Comparison of ENCODE assay signal across 7 cellular contexts in genomic region chr15:67033521-67033920, GRCh38. TPM values are rescaled to one million over a fixed set of nuclear protein-coding genes. Genes with fewer than 3 reads are reported as not detected.
DNase-seq lines count a peak whose midpoint lies in the region; ATAC-seq and TF ChIP-seq lines count a peak whose summit lies in the region.

No MANE protein-coding gene starts in this region.

- H3K27me3 Mint-ChIP-seq in stimulated activated naive CD8-positive, alpha-beta T cell treated with anti-CD3 and anti-CD28 coated beads, Interleukin-15, amount 100 ng/mL, for 72 hours: peaks cover 9% of the 10 kb centered on the region

- H3K27ac ChIP-seq in mammary epithelial cell (ENCODE audit: insufficient read depth, low read depth, low read length) (no peak overlapping the region), adrenal gland (no peak overlapping the region)

- no peak overlapping the region for H3K27ac Mint-ChIP-seq in stimulated activated naive CD8-positive, alpha-beta T cell treated with anti-CD3 and anti-CD28 coated beads, Interleukin-15, amount 100 ng/mL, for 72 hours

- ATAC-seq in left lobe of liver (peak; percentile 16), GM21381 (IDR thresholded peaks at IDR 0.05; ENCODE audit: unreplicated experiment) (no peak), GM21390 (IDR thresholded peaks at IDR 0.05; ENCODE audit: unreplicated experiment) (no peak)
- peak; percentile 62 for ATAC-seq in stimulated activated naive CD8-positive, alpha-beta T cell treated with anti-CD3 and anti-CD28 coated beads, Interleukin-15, amount 100 ng/mL, for 72 hours

- peak overlapping the region in 1 of 2 donors; percentile 79 for H3K4me3 Mint-ChIP-seq in stimulated activated naive CD8-positive, alpha-beta T cell treated with anti-CD3 and anti-CD28 coated beads, Interleukin-15, amount 100 ng/mL, for 72 hours

- 41% methylated on average over 9 of the region's 50 CpGs for WGBS in mammary epithelial cell (ENCODE audit: low coverage, missing lambda C conversion rate)
- 7 to 35% (median 19%) methylated on average over 8 to 50 of the region's 50 CpGs for WGBS in adrenal gland, 4 donors

- no peaks in the 10 kb centered on the region for H3K9me3 ChIP-seq in mammary epithelial cell (replicated peaks; ENCODE audit: insufficient read depth, low read length)
- H3K9me3 ChIP-seq in adrenal gland (replicated peaks in 1 of 3): no peaks in the 10 kb centered on the region

- BruUV-seq in mammary epithelial cell (replicated peaks; lab: Mats Ljungman, UMichigan): no TSS peak

- CTCF ChIA-PET in mammary epithelial cell (lab: Charles Lee; ENCODE audit: low non-redundant PET): no interaction called here

- H3K4me3 ChIP-seq in mammary epithelial cell (replicated peaks in 1 of 3; ENCODE audit: insufficient read depth in 1 of 3, low read depth in 2 of 3, low read length in 3 of 3): no peak overlapping the region
- H3K4me3 ChIP-seq in adrenal gland: peak overlapping the region in 1 of 4 donors; percentile 48

- no peaks in the 10 kb centered on the region for H3K9me3 Mint-ChIP-seq in stimulated activated naive CD8-positive, alpha-beta T cell treated with anti-CD3 and anti-CD28 coated beads, Interleukin-15, amount 100 ng/mL, for 72 hours

- H2AFZ ChIP-seq in mammary epithelial cell (ENCODE audit: low read depth, low read length): no peak overlapping the region

- H3K4me1 Mint-ChIP-seq in stimulated activated naive CD8-positive, alpha-beta T cell treated with anti-CD3 and anti-CD28 coated beads, Interleukin-15, amount 100 ng/mL, for 72 hours: peaks cover 16% of the 10 kb centered on the region

- in situ Hi-C loops in mammary epithelial cell (cut with MboI; ENCODE audit: low sequenced_read_pairs in 2 of 2): no loop called here

- no peaks in the 10 kb centered on the region for H3K27me3 ChIP-seq in mammary epithelial cell (ENCODE audit: insufficient read depth, low read length)
- no peaks in the 10 kb centered on the region for H3K27me3 ChIP-seq in adrenal gland

- H3K9ac ChIP-seq in mammary epithelial cell (ENCODE audit: insufficient read depth, low read length): no peak overlapping the region

- DNase-seq in T-helper 1 cell: peak in 3 of 5 donors; percentile 5 to 32 (median 8)
- no peak for DNase-seq in mammary epithelial cell
- no peak for DNase-seq in left lobe of liver (ENCODE audit: low spot score)
- peak in 1 of 2 donors; percentile 17 for DNase-seq in stimulated activated naive CD8-positive, alpha-beta T cell treated with anti-CD3 and anti-CD28 coated beads, Interleukin-15, amount 100 ng/mL, for 72 hours
- no peak for DNase-seq in adrenal gland

- H3K4me1 ChIP-seq in mammary epithelial cell (ENCODE audit: insufficient read depth, low read length): no peaks in the 10 kb centered on the region
- H3K4me1 ChIP-seq in adrenal gland (replicated peaks in 1 of 2): peaks cover 0 to 10% of the 10 kb centered on the region in 2 donors

- intact Hi-C loops in mammary epithelial cell (cut with micrococcal nuclease): no loop called here
- intact Hi-C loops in adrenal gland (cut with DNase I): no loop called here

- H3K36me3 ChIP-seq in mammary epithelial cell (ENCODE audit: insufficient read depth, low read length) (no peaks in the 10 kb centered on the region), adrenal gland (replicated peaks in 1 of 2) (no peaks in the 10 kb centered on the region)

- H4K20me1 ChIP-seq in mammary epithelial cell (ENCODE audit: insufficient read depth, low read length): no peaks in the 10 kb centered on the region

- dilution Hi-C loops in mammary epithelial cell (cut with HindIII; ENCODE audit: low sequenced_read_pairs): no loop called here

- H3K4me2 ChIP-seq in mammary epithelial cell (ENCODE audit: insufficient read depth, low read depth, low read length): peak overlapping the region; percentile 13

- TF ChIP-seq CTCF in mammary epithelial cell (conservative IDR thresholded peaks at IDR 0.05 in 1 of 2, IDR thresholded peaks at IDR 0.05 in 1 of 2; ENCODE audit: extremely low read depth in 1 of 2, insufficient read depth in 1 of 2, low read depth in 1 of 2, low read length in 2 of 2) (no peak), adrenal gland (IDR thresholded peaks at IDR 0.05) (no peak)

- TF ChIP-seq POLR2A in adrenal gland (IDR thresholded peaks at IDR 0.05): no peak

- no peaks in the 10 kb centered on the region for H3K79me2 ChIP-seq in mammary epithelial cell (ENCODE audit: insufficient read depth, low read length)

RNA-seq across cellular contexts. Expression of gene SMAD3, which starts 31.9 kb away (rescaled TPM):
- total RNA-seq in mammary epithelial cell: 10 to 100 TPM in 1 of 2 donors, 1 to 10 TPM in 1; 8.7 to 41.0 TPM
- polyA plus RNA-seq in mammary epithelial cell: 29.2 TPM
- 60.6 TPM for polyA minus RNA-seq in mammary epithelial cell
- total RNA-seq in left lobe of liver: 17.1 TPM
- total RNA-seq in adrenal gland: 10 to 100 TPM in 5 of 8 donors, 1 to 10 TPM in 3; 6.7 to 92.0 (median 15.2) TPM
- polyA plus RNA-seq in adrenal gland: 1 to 10 TPM; 6.4 to 7.8 (median 7.2) TPM

Comparison
In these comparisons a context has a peak if more than half of its experiments do, and no peak if none do; other contexts are left out.
1. DNase-seq: peak in T-helper 1 cell (3 of 5); none in mammary epithelial cell (single experiment), left lobe of liver (single experiment) and adrenal gland (0 of 7).
2. ATAC-seq: peak in left lobe of liver (single experiment) and stimulated activated naive CD8-positive, alpha-beta T cell treated with anti-CD3 and anti-CD28 coated beads, Interleukin-15, amount 100 ng/mL, for 72 hours (single experiment); none in GM21381 (single experiment) and GM21390 (single experiment).